ENCODE assay signal across 9 cellular contexts in the genomic region with DNA sequence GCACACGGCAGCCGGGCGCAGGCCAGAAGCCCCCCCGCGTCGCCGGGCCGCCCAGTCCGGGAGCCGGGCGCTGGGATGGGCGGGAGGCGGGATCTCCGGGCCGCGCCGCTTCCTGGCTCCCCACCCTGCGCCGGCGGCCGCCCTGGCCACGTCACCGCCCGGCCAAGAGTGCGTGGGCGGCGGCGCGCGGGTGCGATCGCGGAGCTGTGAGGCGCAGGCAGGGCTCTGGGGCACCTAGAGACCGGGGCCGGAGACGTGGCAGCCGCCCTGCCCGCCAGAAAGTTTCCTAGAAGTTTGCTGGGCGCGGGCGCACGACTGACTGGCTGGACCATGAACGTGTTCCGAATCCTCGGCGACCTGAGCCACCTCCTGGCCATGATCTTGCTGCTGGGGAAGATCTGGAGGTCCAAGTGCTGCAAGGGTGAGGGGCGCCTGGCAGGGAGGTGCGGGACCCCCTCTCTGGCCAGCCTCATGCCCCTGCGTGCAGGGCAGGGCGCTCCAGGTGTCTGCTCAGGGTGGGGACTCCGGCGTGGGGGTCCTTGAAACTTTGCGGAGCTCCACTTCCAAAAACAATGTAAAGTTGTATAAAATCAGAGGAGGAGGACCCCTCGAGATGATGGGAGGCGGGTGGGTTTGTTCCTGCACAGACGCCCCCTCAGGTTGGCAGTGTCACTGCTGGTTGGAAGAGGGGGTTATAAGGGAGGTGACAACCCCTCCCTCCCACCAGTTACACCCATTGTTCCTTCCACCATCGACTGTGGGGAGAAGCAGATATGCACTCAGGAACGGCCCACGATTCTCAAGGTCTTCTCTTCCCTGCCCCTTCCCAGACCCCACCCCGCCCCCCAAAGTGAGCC. TPM values are rescaled to one million over a fixed set of nuclear protein-coding genes. Genes with fewer than 3 reads are reported as not detected.
A peak's percentile ranks its signal among the peaks of the same experiment; 100 is the strongest.
DNase-seq lines count a peak whose midpoint lies in the region; ATAC-seq and TF ChIP-seq lines count a peak whose summit lies in the region.
"Had no signal": no experiment of that assay in that cellular context is flagged by ENCODE, and none has a peak within 500 bp of the region (broad histone marks: within the 10 kb centered on the region; RNA-seq: fewer than 3 reads in every experiment).

A gene (plus strand): TSS at position 193 of the 857 bp plus-strand sequence. CDS start 138 bp downstream, at position 331.

- H3K36me3 ChIP-seq in Panc1 (ENCODE audit: control insufficient read depth, insufficient read depth, low read length): no peaks in the 10 kb centered on the region

- intact Hi-C loops in Panc1 (cut with micrococcal nuclease; ENCODE audit: unreplicated experiment) (no loop called here), left cardiac atrium (cut with DNase I) (no loop called here)

- peak; percentile 6 for TF ChIP-seq CTCF in GM13977 (IDR thresholded peaks at IDR 0.05; ENCODE audit: extremely low read depth, insufficient read depth, missing control alignments)
- no peak for TF ChIP-seq CTCF in Panc1 (IDR thresholded peaks at IDR 0.05)

- peaks cover 50% of the 10 kb centered on the region for H3K27me3 Mint-ChIP-seq in activated naive CD8-positive, alpha-beta T cell treated with anti-CD3 and anti-CD28 coated beads for 36 hours

- no peaks in the 10 kb centered on the region for H3K36me3 Mint-ChIP-seq in activated naive CD8-positive, alpha-beta T cell treated with anti-CD3 and anti-CD28 coated beads for 36 hours

- DNase-seq in GM13977 (ENCODE audit: low spot score): peak; percentile 88
- DNase-seq in Panc1 (ENCODE audit: low read depth, low spot score): no peak
- DNase-seq in activated naive CD8-positive, alpha-beta T cell treated with anti-CD3 and anti-CD28 coated beads for 36 hours: peak; percentile 87
- peak; percentile 84 for DNase-seq in left cardiac atrium
- DNase-seq in renal cortical epithelial cell (ENCODE audit: low read depth): no peak
- no peak for DNase-seq in NCI-H1436 (lab: John Stamatoyannopoulos, UW)

- no peak within 1 kb of the TSS for H3K27ac Mint-ChIP-seq in activated naive CD8-positive, alpha-beta T cell treated with anti-CD3 and anti-CD28 coated beads for 36 hours

- H3K4me1 ChIP-seq in Panc1 (ENCODE audit: control insufficient read depth, insufficient read depth, low read length): no peaks in the 10 kb centered on the region

- peak within 1 kb of the TSS; percentile 63 for H3K4me3 Mint-ChIP-seq in activated naive CD8-positive, alpha-beta T cell treated with anti-CD3 and anti-CD28 coated beads for 36 hours

- H3K4me1 Mint-ChIP-seq in activated naive CD8-positive, alpha-beta T cell treated with anti-CD3 and anti-CD28 coated beads for 36 hours: peaks cover 7% of the 10 kb centered on the region

- no peaks in the 10 kb centered on the region for H3K9me3 ChIP-seq in Panc1 (ENCODE audit: control insufficient read depth, insufficient read depth, low read depth, low read length)

- H3K9me3 Mint-ChIP-seq in activated naive CD8-positive, alpha-beta T cell treated with anti-CD3 and anti-CD28 coated beads for 36 hours: no peaks in the 10 kb centered on the region

- BruUV-seq in Panc1 (replicated peaks; lab: Mats Ljungman, UMichigan): no TSS peak

- POLR2A ChIA-PET in Panc1 (lab: Charles Lee): no interaction called here

- peak; percentile 90 for ATAC-seq in Panc1
- peak; percentile 88 to 93 for ATAC-seq in left cardiac atrium
- ATAC-seq in HG02970 (IDR thresholded peaks at IDR 0.05; ENCODE audit: low FRiP score, unreplicated experiment): no peak
- no peak for ATAC-seq in HG02884 (IDR thresholded peaks at IDR 0.05; ENCODE audit: unreplicated experiment)

- in situ Hi-C loops in GM13977 (cut with MboI; ENCODE audit: low pct_unique_long_range_greater_than_20kb, low sequenced_read_pairs, unreplicated experiment) (no loop called here), Panc1 (cut with HindIII; ENCODE audit: low pct_unique_long_range_greater_than_20kb, low sequenced_read_pairs) (no loop called here)

- CTCF ChIA-PET in Panc1 (lab: Charles Lee): no interaction called here

- H3K27me3 ChIP-seq in Panc1 (ENCODE audit: control insufficient read depth, insufficient read depth, low read length): no peaks in the 10 kb centered on the region

- H3K4me3 ChIP-seq in Panc1 (ENCODE audit: low read depth in 2 of 2, low read length in 2 of 2): peak within 1 kb of the TSS; percentile 48 to 59

- peak within 1 kb of the TSS; percentile 59 for H3K27ac ChIP-seq in Panc1 (ENCODE audit: low read length)
- H3K27ac ChIP-seq: epithelial cell of prostate had no signal

RNA-seq across cellular contexts. Expression of the gene that starts here (rescaled TPM):
- total RNA-seq in Panc1 (2021; ENCODE audit: unreplicated experiment): 11.6 TPM
- 12.0 TPM for polyA plus RNA-seq in Panc1 (2012; ENCODE audit: insufficient read length)
- 1 to 10 TPM in 1 of 2 experiments, under 1 TPM in 1; 0.72 to 1.3 TPM for total RNA-seq in activated naive CD8-positive, alpha-beta T cell treated with anti-CD3 and anti-CD28 coated beads for 36 hours
- total RNA-seq in left cardiac atrium: 10 to 100 TPM in 1 of 2 donors, 1 to 10 TPM in 1; 9.2 to 10.1 TPM
- total RNA-seq in renal cortical epithelial cell: 34.2 and 73.5 TPM in 2 replicates

Comparison
In these comparisons a context has a peak if more than half of its experiments do, and no peak if none do; other contexts are left out.
1. DNase-seq: peak in GM13977 (single experiment), activated naive CD8-positive, alpha-beta T cell treated with anti-CD3 and anti-CD28 coated beads for 36 hours (single experiment) and left cardiac atrium (single experiment); none in Panc1 (single experiment), renal cortical epithelial cell (single experiment) and NCI-H1436 (single experiment).
2. ATAC-seq: peak in Panc1 (single experiment) and left cardiac atrium (2 of 2); none in HG02970 (single experiment) and HG02884 (single experiment).